ENCODE assay signal across 26 cellular contexts in the genomic region with DNA sequence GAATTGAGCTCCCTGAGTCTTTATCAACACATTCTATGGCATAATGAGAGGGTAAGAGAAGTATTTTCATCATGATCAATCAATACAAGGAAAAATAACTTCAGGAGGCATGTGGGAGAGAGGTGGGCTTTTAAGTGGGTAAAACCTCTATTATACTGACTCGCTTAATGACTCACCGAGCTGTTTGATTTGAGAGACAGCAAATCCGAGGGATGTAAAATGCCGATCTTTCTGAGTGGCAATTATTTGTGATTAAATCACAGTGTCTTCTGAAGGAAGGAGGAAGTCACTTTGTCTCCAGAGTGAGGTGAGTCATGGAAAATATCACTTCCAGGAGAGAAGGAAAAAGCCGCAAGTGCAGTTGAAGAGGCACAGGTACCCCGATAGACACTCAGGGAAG.
"Had no signal": no experiment of that assay in that cellular context is flagged by ENCODE, and none has a peak within 500 bp of the region (broad histone marks: within the 10 kb centered on the region; RNA-seq: fewer than 3 reads in every experiment).

No MANE protein-coding gene starts in this region.

- H3K4me1 Mint-ChIP-seq: mesothelial cell of epicardium; naive B cell; neural progenitor cell; stimulated activated naive CD8-positive, alpha-beta T cell treated with anti-CD3 and anti-CD28 coated beads, Interleukin-15, amount 100 ng/mL, for 72 hours had no signal

- H3K27ac Mint-ChIP-seq: mesothelial cell of epicardium; naive B cell; natural killer cell treated with Interleukin-12 subunit alpha and Interleukin-12 subunit beta and Interleukin-15 and Interleukin-18, amount 100 ng/mL, for 72 hours; neural progenitor cell; progenitor cell of endocrine pancreas had no signal

- H3K9ac ChIP-seq: neural progenitor cell, parathyroid adenoma had no signal

- H2AFZ ChIP-seq: neural progenitor cell, parathyroid adenoma had no signal

- H3K36me3 Mint-ChIP-seq: mesothelial cell of epicardium; naive B cell; natural killer cell treated with Interleukin-12 subunit alpha and Interleukin-12 subunit beta and Interleukin-15 and Interleukin-18, amount 100 ng/mL, for 72 hours; neural progenitor cell had no signal

- ATAC-seq: gastrocnemius medialis; left ventricle myocardium superior; lower lobe of right lung; mucosa of descending colon; natural killer cell treated with Interleukin-12 subunit alpha and Interleukin-12 subunit beta and Interleukin-15 and Interleukin-18, amount 100 ng/mL, for 72 hours; sciatic nerve; stimulated activated naive CD8-positive, alpha-beta T cell treated with anti-CD3 and anti-CD28 coated beads, Interleukin-15, amount 100 ng/mL, for 72 hours; upper lobe of right lung had no signal

- H3K9me3 ChIP-seq: gastrocnemius medialis, lower lobe of right lung, mucosa of descending colon, suprapubic skin, transverse colon, upper lobe of right lung, vagina had no signal

- H3K27me3 Mint-ChIP-seq: naive B cell, progenitor cell of endocrine pancreas had no signal

- H3K27me3 ChIP-seq: gastrocnemius medialis, neural progenitor cell, right atrium auricular region, suprapubic skin, transverse colon, upper lobe of right lung, vagina had no signal

- H3K9me3 Mint-ChIP-seq: natural killer cell treated with Interleukin-12 subunit alpha and Interleukin-12 subunit beta and Interleukin-15 and Interleukin-18, amount 100 ng/mL, for 72 hours; stimulated activated naive CD8-positive, alpha-beta T cell treated with anti-CD3 and anti-CD28 coated beads, Interleukin-15, amount 100 ng/mL, for 72 hours had no signal

- DNase-seq: dorsolateral prefrontal cortex; effector CD4-positive, alpha-beta T cell; foreskin fibroblast; gastrocnemius medialis; left ventricle myocardium superior; lower lobe of right lung; mucosa of descending colon; naive B cell; stimulated activated CD4-positive, alpha-beta T cell treated with anti-CD3 and anti-CD28 coated beads, Interleukin-12 subunit alpha, Interleukin-12 subunit beta, amount 100 ng/mL, for 4 hours; stimulated activated CD4-positive, alpha-beta T cell treated with anti-CD3 and anti-CD28 coated beads, Interleukin-1b, Interleukin-23, amount 100 ng/mL, for 48 hours; stimulated activated CD4-positive, alpha-beta T cell treated with anti-CD3 and anti-CD28 coated beads, Interleukin-4, amount 100 ng/mL, for 1 hour; stimulated activated CD8-positive, alpha-beta memory T cell treated with anti-CD3 and anti-CD28 coated beads, Interleukin-4, amount 100 ng/mL, for 48 hours; stimulated activated naive CD4-positive, alpha-beta T cell; stimulated activated naive CD8-positive, alpha-beta T cell treated with anti-CD3 and anti-CD28 coated beads, Interleukin-15, amount 100 ng/mL, for 72 hours; transverse colon; upper lobe of right lung had no signal

- H3K79me2 ChIP-seq: parathyroid adenoma had no signal

- H3K4me3 Mint-ChIP-seq: mesothelial cell of epicardium; naive B cell; natural killer cell treated with Interleukin-12 subunit alpha and Interleukin-12 subunit beta and Interleukin-15 and Interleukin-18, amount 100 ng/mL, for 72 hours; neural progenitor cell; stimulated activated naive CD8-positive, alpha-beta T cell treated with anti-CD3 and anti-CD28 coated beads, Interleukin-15, amount 100 ng/mL, for 72 hours had no signal

- H3K4me1 ChIP-seq: gastrocnemius medialis, lower lobe of right lung, right atrium auricular region, suprapubic skin, transverse colon, upper lobe of right lung, vagina had no signal

- H3K4me2 ChIP-seq: neural progenitor cell, smooth muscle cell had no signal

- H3K27ac ChIP-seq: dorsolateral prefrontal cortex, gastrocnemius medialis, lower lobe of right lung, neural progenitor cell, parathyroid adenoma, right atrium auricular region, suprapubic skin, transverse colon, upper lobe of right lung, vagina had no signal

- H3K4me3 ChIP-seq: dorsolateral prefrontal cortex, gastrocnemius medialis, lower lobe of right lung, mucosa of descending colon, neural progenitor cell, right atrium auricular region, smooth muscle cell, suprapubic skin, transverse colon, upper lobe of right lung, vagina had no signal

- H3K36me3 ChIP-seq: gastrocnemius medialis, lower lobe of right lung, neural progenitor cell, right atrium auricular region, suprapubic skin, transverse colon, upper lobe of right lung, vagina had no signal
